In the genomic region with DNA sequence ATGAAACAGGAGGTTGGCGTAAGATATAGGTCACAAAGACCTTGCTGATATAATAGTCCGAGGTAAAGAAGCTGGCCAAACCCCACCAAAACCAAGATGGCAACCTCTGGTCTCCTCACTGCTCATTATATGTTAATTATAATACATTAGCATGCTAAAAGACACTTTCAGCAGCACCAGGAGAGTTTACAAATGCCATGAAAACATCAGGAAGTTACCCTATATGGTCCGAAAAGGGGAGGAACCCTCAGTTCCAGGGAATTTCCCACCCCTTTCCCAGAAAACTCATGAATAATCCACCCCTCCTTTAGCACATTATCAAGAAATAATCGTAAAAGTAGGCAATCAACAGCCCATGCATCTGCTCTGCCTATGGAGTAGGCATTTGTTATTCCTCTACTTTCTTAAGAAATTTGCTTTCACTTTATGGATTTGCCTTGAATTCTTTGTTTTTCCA, we compare ENCODE assay signal across 30 cellular contexts.
"Had no signal": no experiment of that assay in that cellular context is flagged by ENCODE, and none has a peak within 500 bp of the region (broad histone marks: within the 10 kb centered on the region; RNA-seq: fewer than 3 reads in every experiment).

No MANE protein-coding gene starts in this region.

- H3K4me1 ChIP-seq: left lung, pancreas, prostate gland, stomach, tibial artery, upper lobe of right lung had no signal

- H3K27me3 ChIP-seq: left lung, pancreas, stomach, tibial artery, upper lobe of right lung had no signal

- FAIRE-seq: islet of Langerhans, kidney, pancreas, urothelium cell line had no signal

- H3K27me3 Mint-ChIP-seq: naive thymus-derived CD4-positive, alpha-beta T cell; natural killer cell treated with Interleukin-12 subunit alpha and Interleukin-12 subunit beta and Interleukin-15 and Interleukin-18, amount 100 ng/mL, for 72 hours; stimulated activated naive B cell treated with anti-CD40 and anti-IgM and Interleukin-4, amounts not matched to agents 10 μg/mL and 1 μg/mL and 100 μg/mL, for 72 hours had no signal

- H3K27ac ChIP-seq: left lung, pancreas, prostate gland, skin epidermis, stomach, thoracic aorta, tibial artery, upper lobe of right lung had no signal

- H3K4me3 Mint-ChIP-seq: immature natural killer cell; mesothelial cell of epicardium; naive thymus-derived CD4-positive, alpha-beta T cell; natural killer cell treated with Interleukin-12 subunit alpha and Interleukin-12 subunit beta and Interleukin-15 and Interleukin-18, amount 100 ng/mL, for 72 hours; stimulated activated naive B cell treated with anti-CD40 and anti-IgM and Interleukin-4, amounts not matched to agents 10 μg/mL and 1 μg/mL and 100 μg/mL, for 72 hours had no signal

- H3K36me3 Mint-ChIP-seq: immature natural killer cell; mesothelial cell of epicardium; naive thymus-derived CD4-positive, alpha-beta T cell; natural killer cell treated with Interleukin-12 subunit alpha and Interleukin-12 subunit beta and Interleukin-15 and Interleukin-18, amount 100 ng/mL, for 72 hours had no signal

- H3K27ac Mint-ChIP-seq: mesothelial cell of epicardium; naive thymus-derived CD4-positive, alpha-beta T cell; natural killer cell treated with Interleukin-12 subunit alpha and Interleukin-12 subunit beta and Interleukin-15 and Interleukin-18, amount 100 ng/mL, for 72 hours; stimulated activated naive B cell treated with anti-CD40 and anti-IgM and Interleukin-4, amounts not matched to agents 10 μg/mL and 1 μg/mL and 100 μg/mL, for 72 hours had no signal

- ATAC-seq: left colon; left lung; naive thymus-derived CD4-positive, alpha-beta T cell; pancreas; right cardiac atrium; sciatic nerve; stimulated activated naive B cell treated with anti-CD40 and anti-IgM and Interleukin-4, amounts not matched to agents 10 μg/mL and 1 μg/mL and 100 μg/mL, for 72 hours; stimulated activated naive CD8-positive, alpha-beta T cell treated with anti-CD3 and anti-CD28 coated beads, Interleukin-15, Interleukin-2, amounts not matched to agents 100 U/mL and 50 U/mL, for 24 hours had no signal

- H3K9me3 Mint-ChIP-seq: mesothelial cell of epicardium had no signal

- H3K4me3 ChIP-seq: left lung, lung, pancreas, prostate gland, skin epidermis, stomach, thoracic aorta, tibial artery, upper lobe of right lung had no signal

- DNase-seq: hypothalamus; immature natural killer cell; left colon; mesendoderm; naive thymus-derived CD4-positive, alpha-beta T cell; posterior cingulate gyrus; retina; stimulated activated CD4-positive, alpha-beta T cell treated with anti-CD3 and anti-CD28 coated beads, Interleukin-12 subunit alpha, Interleukin-12 subunit beta, amount 100 ng/mL, for 4 hours; stimulated activated CD4-positive, alpha-beta T cell treated with anti-CD3 and anti-CD28 coated beads, Interleukin-15, amount 100 ng/mL, for 24 hours; stimulated activated CD4-positive, alpha-beta T cell treated with anti-CD3 and anti-CD28 coated beads, Interleukin-2, amount 100 ng/mL, for 24 hours; stimulated activated CD4-positive, alpha-beta T cell treated with anti-CD3 and anti-CD28 coated beads, Interleukin-4, amount 100 ng/mL, for 1 hour; stimulated activated naive B cell treated with anti-CD40 and anti-IgM and Interleukin-4, amounts not matched to agents 10 μg/mL and 1 μg/mL and 100 μg/mL, for 72 hours; stimulated activated naive CD8-positive, alpha-beta T cell treated with anti-CD3 and anti-CD28 coated beads, Interleukin-15, Interleukin-2, amounts not matched to agents 100 U/mL and 50 U/mL, for 24 hours; stomach; tibial artery; trophoblast cell; upper lobe of right lung had no signal

- H3K4me1 Mint-ChIP-seq: immature natural killer cell; mesothelial cell of epicardium; naive thymus-derived CD4-positive, alpha-beta T cell; stimulated activated naive B cell treated with anti-CD40 and anti-IgM and Interleukin-4, amounts not matched to agents 10 μg/mL and 1 μg/mL and 100 μg/mL, for 72 hours had no signal

- H3K36me3 ChIP-seq: left lung, pancreas, prostate gland, stomach, thoracic aorta, tibial artery, upper lobe of right lung had no signal

- H3K9me3 ChIP-seq: pancreas, prostate gland, thoracic aorta, tibial artery, upper lobe of right lung had no signal
